8 cellular contexts compared by ENCODE assay signal in the genomic region with DNA sequence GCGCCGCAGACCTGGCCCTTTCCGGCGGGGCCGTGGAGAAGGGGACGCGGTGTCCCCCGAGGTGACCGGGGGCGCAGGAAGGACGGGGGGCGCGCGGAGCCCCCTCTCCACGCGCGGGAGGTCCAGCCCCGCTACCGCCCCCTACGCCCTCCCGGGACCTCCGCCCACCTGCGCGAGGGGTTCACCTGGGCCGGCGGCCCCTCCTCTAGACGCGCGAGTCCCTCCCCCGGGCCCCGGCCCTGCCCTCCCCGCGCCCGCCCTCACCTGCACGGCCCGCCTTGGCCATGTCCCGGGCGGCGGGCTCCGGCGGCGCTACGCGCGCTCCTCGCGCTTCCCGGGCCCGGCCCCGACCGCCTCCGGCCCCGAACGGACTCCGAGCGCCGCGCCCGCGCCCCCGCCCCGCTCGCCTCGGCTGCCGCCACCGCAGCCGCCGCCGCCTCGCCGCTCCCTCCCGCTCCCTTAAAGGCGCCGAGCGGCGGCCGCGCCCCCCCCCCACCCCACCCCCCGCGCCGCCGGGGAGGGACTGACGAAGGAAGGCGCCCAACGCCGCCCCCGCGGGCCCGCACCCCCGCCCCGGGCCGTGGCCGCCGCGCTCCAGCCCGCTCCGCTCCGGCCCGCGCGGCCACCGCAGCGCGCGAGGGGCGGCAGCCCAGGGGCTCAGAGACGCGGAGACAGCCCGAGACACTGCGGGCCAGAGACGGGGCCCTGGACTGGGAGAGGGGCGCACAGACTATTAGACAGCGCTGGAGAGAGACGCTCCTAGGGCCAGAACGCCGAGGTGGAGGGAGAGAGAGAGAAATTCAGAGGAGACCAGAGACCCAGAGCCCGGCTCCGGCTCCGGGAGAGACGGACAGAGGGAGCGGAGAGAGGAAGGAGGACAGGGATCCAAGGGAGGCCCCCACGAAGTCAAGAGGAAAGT. TPM values are rescaled to one million over a fixed set of nuclear protein-coding genes. Genes with fewer than 3 reads are reported as not detected.
A peak's percentile ranks its signal among the peaks of the same experiment; 100 is the strongest.
DNase-seq lines count a peak whose midpoint lies in the region; ATAC-seq and TF ChIP-seq lines count a peak whose summit lies in the region.

A gene (minus strand): TSS at position 435 of the 919 bp plus-strand sequence. CDS start 149 bp downstream, at position 286.

- peak within 1 kb of the TSS; percentile 81 for H3K4me3 Mint-ChIP-seq in activated naive CD4-positive, alpha-beta T cell treated with anti-CD3 and anti-CD28 coated beads, Interleukin-2, amount 50 U/mL, for 24 hours
- peak within 1 kb of the TSS; percentile 77 for H3K4me3 Mint-ChIP-seq in chondrocyte (ENCODE audit: unreplicated experiment)
- peak within 1 kb of the TSS; percentile 81 for H3K4me3 Mint-ChIP-seq in memory B cell
- peak within 1 kb of the TSS; percentile 90 for H3K4me3 Mint-ChIP-seq in type B pancreatic cell

- no peaks in the 10 kb centered on the region for H3K9me3 Mint-ChIP-seq in activated naive CD4-positive, alpha-beta T cell treated with anti-CD3 and anti-CD28 coated beads, Interleukin-2, amount 50 U/mL, for 24 hours
- H3K9me3 Mint-ChIP-seq in chondrocyte (ENCODE audit: low read depth) (no peaks in the 10 kb centered on the region), memory B cell (peaks cover 3% of the 10 kb centered on the region), type B pancreatic cell (no peaks in the 10 kb centered on the region)

- no peak for TF ChIP-seq CTCF in chondrocyte (IDR thresholded peaks at IDR 0.05)
- TF ChIP-seq CTCF in type B pancreatic cell (conservative IDR thresholded peaks at IDR 0.05): no peak

- TF ChIP-seq POLR2A in GM18505 (IDR thresholded peaks at IDR 0.05; ENCODE audit: borderline replicate concordance, extremely low read depth, insufficient read depth, insufficient read length): no peak

- H3K27me3 Mint-ChIP-seq in activated naive CD4-positive, alpha-beta T cell treated with anti-CD3 and anti-CD28 coated beads, Interleukin-2, amount 50 U/mL, for 24 hours: peaks cover 26% of the 10 kb centered on the region
- H3K27me3 Mint-ChIP-seq in chondrocyte (ENCODE audit: low read depth) (peaks cover 9% of the 10 kb centered on the region), memory B cell (peaks cover 33% of the 10 kb centered on the region), type B pancreatic cell (peaks cover 62% of the 10 kb centered on the region)

- H3K4me1 Mint-ChIP-seq in activated naive CD4-positive, alpha-beta T cell treated with anti-CD3 and anti-CD28 coated beads, Interleukin-2, amount 50 U/mL, for 24 hours: peaks cover 14% of the 10 kb centered on the region
- peaks cover 19% of the 10 kb centered on the region for H3K4me1 Mint-ChIP-seq in chondrocyte (ENCODE audit: low read depth)
- peaks cover 15% of the 10 kb centered on the region for H3K4me1 Mint-ChIP-seq in memory B cell
- peaks cover 28% of the 10 kb centered on the region for H3K4me1 Mint-ChIP-seq in type B pancreatic cell (ENCODE audit: unreplicated experiment)

- H3K36me3 Mint-ChIP-seq in activated naive CD4-positive, alpha-beta T cell treated with anti-CD3 and anti-CD28 coated beads, Interleukin-2, amount 50 U/mL, for 24 hours: no peaks in the 10 kb centered on the region
- H3K36me3 Mint-ChIP-seq in chondrocyte (ENCODE audit: low read depth): no peaks in the 10 kb centered on the region
- H3K36me3 Mint-ChIP-seq in memory B cell: no peaks in the 10 kb centered on the region
- no peaks in the 10 kb centered on the region for H3K36me3 Mint-ChIP-seq in type B pancreatic cell

- H3K27ac Mint-ChIP-seq in activated naive CD4-positive, alpha-beta T cell treated with anti-CD3 and anti-CD28 coated beads, Interleukin-2, amount 50 U/mL, for 24 hours: no peak within 1 kb of the TSS
- no peak within 1 kb of the TSS for H3K27ac Mint-ChIP-seq in chondrocyte (ENCODE audit: unreplicated experiment)
- H3K27ac Mint-ChIP-seq in memory B cell: no peak within 1 kb of the TSS
- H3K27ac Mint-ChIP-seq in type B pancreatic cell: peak within 1 kb of the TSS; percentile 95

- DNase-seq in activated naive CD4-positive, alpha-beta T cell (lab: John Stamatoyannopoulos, UW): no peak
- DNase-seq in chondrocyte (ENCODE audit: low spot score) (no peak), memory B cell (ENCODE audit: low spot score in 2 of 2) (no peak), type B pancreatic cell (ENCODE audit: extremely low spot score, unreplicated experiment) (no peak), NCI-H2029 (lab: John Stamatoyannopoulos, UW) (no peak), NCI-H2171 treated with DMSO at 0.1 percent for 48 hours (lab: John Stamatoyannopoulos, UW) (no peak)

- ATAC-seq in memory B cell (ENCODE audit: low read depth): peak; percentile 45
- ATAC-seq in GM18505 (IDR thresholded peaks at IDR 0.05; ENCODE audit: unreplicated experiment): no peak

RNA-seq across cellular contexts. Expression of the gene that starts here (rescaled TPM):
- total RNA-seq in chondrocyte (5.3 to 5.7 TPM (median 5.5 TPM) in 3 replicates), type B pancreatic cell (ENCODE audit: low replicate concordance) (4.3 and 7.7 TPM in 2 replicates)
